In genomic region chr3:4834403-4834866, GRCh38 we compare ENCODE assay signal across 8 cellular contexts.
DNase-seq lines count a peak whose midpoint lies in the region; ATAC-seq and TF ChIP-seq lines count a peak whose summit lies in the region.

No MANE protein-coding gene starts in this region.

- no peak for TF ChIP-seq CTCF in activated B cell treated with CpG ODN at 0.5 μM for 24 hours (IDR thresholded peaks at IDR 0.05)
- TF ChIP-seq CTCF in upper lobe of right lung (IDR thresholded peaks at IDR 0.05), result no peak

- intact Hi-C loops in activated B cell treated with CpG ODN at 0.5 μM for 24 hours (cut with micrococcal nuclease) (loop anchor here (5.0 to 10.0 kb wide), 3 partner anchors 48 to 350 kb away; partner anchors contain the start of genes EDEM1 and ITPR1), upper lobe of right lung (cut with DNase I) (no loop called here)

- peaks cover 39% of the 10 kb centered on the region for H3K4me1 ChIP-seq in upper lobe of right lung

- H3K27me3 ChIP-seq in upper lobe of right lung, result no peaks in the 10 kb centered on the region

- no peaks in the 10 kb centered on the region for H3K9me3 Mint-ChIP-seq in activated B cell treated with CpG ODN at 0.5 μM for 24 hours
- no peaks in the 10 kb centered on the region for H3K9me3 Mint-ChIP-seq in effector memory CD8-positive, alpha-beta T cell

- no peaks in the 10 kb centered on the region for H3K27me3 Mint-ChIP-seq in activated B cell treated with CpG ODN at 0.5 μM for 24 hours
- H3K27me3 Mint-ChIP-seq in effector memory CD8-positive, alpha-beta T cell, result no peaks in the 10 kb centered on the region

- no peaks in the 10 kb centered on the region for H3K9me3 ChIP-seq in upper lobe of right lung

- peak; percentile 37 for ATAC-seq in GM18861 (IDR thresholded peaks at IDR 0.05; ENCODE audit: unreplicated experiment)
- peak; percentile 49 for ATAC-seq in HG03064 (IDR thresholded peaks at IDR 0.05; ENCODE audit: low read depth, unreplicated experiment)
- ATAC-seq in activated B cell treated with CpG ODN at 0.5 μM for 24 hours (ENCODE audit: low read depth), result peak; percentile 56
- peak; percentile 73 for ATAC-seq in effector memory CD8-positive, alpha-beta T cell (replicated peaks)
- ATAC-seq in upper lobe of right lung, result peak; percentile 66

- no peak overlapping the region for H3K4me3 ChIP-seq in upper lobe of right lung

- CTCF ChIA-PET in activated B cell treated with CpG ODN at 0.5 μM for 24 hours (lab: Charles Lee), result interaction anchor here (1.0 to 1.8 kb wide), 3 partner anchors 19 to 223 kb away, joined by 3 to 5 read pairs (median 4); no protein-coding TSS in a partner anchor

- POLR2A ChIA-PET in activated B cell treated with CpG ODN at 0.5 μM for 24 hours (lab: Charles Lee), result interaction anchor here (2.3 to 5.6 kb wide), 3 partner anchors 15 to 150 kb away, joined by 12 to 55 read pairs (median 18); partner anchors contain the start of gene BHLHE40

- peaks cover 64% of the 10 kb centered on the region for H3K36me3 Mint-ChIP-seq in activated B cell treated with CpG ODN at 0.5 μM for 24 hours (ENCODE audit: low read depth)
- H3K36me3 Mint-ChIP-seq in effector memory CD8-positive, alpha-beta T cell (ENCODE audit: insufficient read depth), result peaks cover 27% of the 10 kb centered on the region

- no peak for DNase-seq in activated B cell treated with CpG ODN at 0.5 μM for 24 hours
- peak; percentile 69 to 76 (median 73) for DNase-seq in effector memory CD8-positive, alpha-beta T cell
- DNase-seq in upper lobe of right lung, result peak; percentile 66
- no peak for DNase-seq in Kasumi-1 (lab: John Stamatoyannopoulos, UW)
- DNase-seq in EL, result no peak
- no peak for DNase-seq in dermis blood vessel endothelial cell

- H3K27ac Mint-ChIP-seq in activated B cell treated with CpG ODN at 0.5 μM for 24 hours, result peak overlapping the region; percentile 59
- H3K27ac Mint-ChIP-seq in effector memory CD8-positive, alpha-beta T cell, result peak overlapping the region; percentile 90 to 96

- peaks cover 15% of the 10 kb centered on the region for H3K36me3 ChIP-seq in upper lobe of right lung

- peaks cover 68% of the 10 kb centered on the region for H3K4me1 Mint-ChIP-seq in activated B cell treated with CpG ODN at 0.5 μM for 24 hours
- peaks cover 45 to 58% of the 10 kb centered on the region in 2 donors for H3K4me1 Mint-ChIP-seq in effector memory CD8-positive, alpha-beta T cell (ENCODE audit: low read depth in 2 of 2)

- H3K27ac ChIP-seq in upper lobe of right lung, result no peak overlapping the region

- no peak overlapping the region for H3K4me3 Mint-ChIP-seq in activated B cell treated with CpG ODN at 0.5 μM for 24 hours
- peak overlapping the region; percentile 68 to 72 for H3K4me3 Mint-ChIP-seq in effector memory CD8-positive, alpha-beta T cell

Comparison
In these comparisons a context has a peak if more than half of its experiments do, and no peak if none do; other contexts are left out.
1. DNase-seq: peak in effector memory CD8-positive, alpha-beta T cell (3 of 3) and upper lobe of right lung (single experiment); none in activated B cell treated with CpG ODN at 0.5 μM for 24 hours (single experiment), Kasumi-1 (0 of 2), EL (single experiment) and dermis blood vessel endothelial cell (single experiment).
2. Peak in every context shown above with its lines, with median percentiles within 50 percentile points of each other: ATAC-seq.